In the genomic region with DNA sequence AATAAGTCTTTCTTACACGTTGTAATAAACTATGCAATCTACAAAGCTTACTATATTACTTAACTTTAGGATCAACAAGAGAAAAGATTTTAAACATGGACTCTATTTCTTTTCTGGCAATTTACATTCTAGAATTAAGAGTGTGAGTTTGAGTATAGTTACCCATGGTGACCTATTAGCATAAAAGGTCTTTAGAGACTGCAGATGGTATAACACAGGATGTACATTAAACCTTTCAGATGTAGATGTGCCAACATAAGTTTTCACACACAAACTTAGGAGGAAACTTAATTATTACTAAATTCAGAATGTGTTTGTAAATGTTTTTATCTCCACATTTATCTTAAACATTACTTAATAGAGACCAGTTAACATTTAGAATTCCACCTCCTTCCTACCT, we compare ENCODE assay signal across 26 cellular contexts. TPM values are rescaled to one million over a fixed set of nuclear protein-coding genes. Genes with fewer than 3 reads are reported as not detected.
"Had no signal": no experiment of that assay in that cellular context is flagged by ENCODE, and none has a peak within 500 bp of the region (broad histone marks: within the 10 kb centered on the region; RNA-seq: fewer than 3 reads in every experiment).

No MANE protein-coding gene starts in this region.

- H3K4me3 Mint-ChIP-seq: mesothelial cell of epicardium; naive B cell; natural killer cell; nephron progenitor cell; neural progenitor cell; stimulated activated memory B cell treated with anti-CD40 and anti-IgM and Interleukin-4, amounts not matched to agents 10 μg/mL and 1 μg/mL and 100 μg/mL, for 72 hours; stimulated activated naive CD8-positive, alpha-beta T cell treated with anti-CD3 and anti-CD28 coated beads, Interleukin-15, amount 100 ng/mL, for 72 hours; type B pancreatic cell had no signal

- H3K36me3 Mint-ChIP-seq: mesothelial cell of epicardium; naive B cell; neural progenitor cell; stimulated activated memory B cell treated with anti-CD40 and anti-IgM and Interleukin-4, amounts not matched to agents 10 μg/mL and 1 μg/mL and 100 μg/mL, for 72 hours; type B pancreatic cell had no signal

- H3K9me3 Mint-ChIP-seq: mesothelial cell of epicardium; naive B cell; nephron progenitor cell; neural progenitor cell; stimulated activated memory B cell treated with anti-CD40 and anti-IgM and Interleukin-4, amounts not matched to agents 10 μg/mL and 1 μg/mL and 100 μg/mL, for 72 hours; stimulated activated naive CD8-positive, alpha-beta T cell treated with anti-CD3 and anti-CD28 coated beads, Interleukin-15, amount 100 ng/mL, for 72 hours; type B pancreatic cell had no signal

- ATAC-seq: natural killer cell; right lobe of liver; stimulated activated memory B cell treated with anti-CD40 and anti-IgM and Interleukin-4, amounts not matched to agents 10 μg/mL and 1 μg/mL and 100 μg/mL, for 72 hours; stimulated activated naive CD8-positive, alpha-beta T cell treated with anti-CD3 and anti-CD28 coated beads, Interleukin-15, amount 100 ng/mL, for 72 hours had no signal

- H3K9me3 ChIP-seq: left ventricle myocardium inferior, neutrophil, right atrium auricular region, right lobe of liver, tibial nerve, uterus had no signal

- H3K27me3 Mint-ChIP-seq: naive B cell; stimulated activated memory B cell treated with anti-CD40 and anti-IgM and Interleukin-4, amounts not matched to agents 10 μg/mL and 1 μg/mL and 100 μg/mL, for 72 hours; stimulated activated naive CD8-positive, alpha-beta T cell treated with anti-CD3 and anti-CD28 coated beads, Interleukin-15, amount 100 ng/mL, for 72 hours; type B pancreatic cell had no signal

- H3K27me3 ChIP-seq: neural progenitor cell, neutrophil, right atrium auricular region, right lobe of liver, tibial nerve, uterus had no signal

- H3K27ac Mint-ChIP-seq: mesothelial cell of epicardium; naive B cell; natural killer cell; nephron progenitor cell; neural progenitor cell; stimulated activated memory B cell treated with anti-CD40 and anti-IgM and Interleukin-4, amounts not matched to agents 10 μg/mL and 1 μg/mL and 100 μg/mL, for 72 hours; stimulated activated naive CD8-positive, alpha-beta T cell treated with anti-CD3 and anti-CD28 coated beads, Interleukin-15, amount 100 ng/mL, for 72 hours; type B pancreatic cell had no signal

- H3K27ac ChIP-seq: left ventricle myocardium inferior, neutrophil, parathyroid adenoma, right atrium auricular region, right lobe of liver, tibial nerve, uterus had no signal

- DNase-seq: islet precursor cell; left ventricle myocardium inferior; mesendoderm; naive B cell; natural killer cell; nephron progenitor cell; occipital lobe; right lobe of liver; stimulated activated CD4-positive, alpha-beta T cell treated with anti-CD3 and anti-CD28 coated beads, Interleukin-1b, Interleukin-23, amount 100 ng/mL, for 48 hours; stimulated activated CD4-positive, alpha-beta T cell treated with anti-CD3 and anti-CD28 coated beads, Interleukin-2, amount 100 ng/mL, for 48 hours; stimulated activated CD4-positive, alpha-beta T cell treated with anti-CD3 and anti-CD28 coated beads, Interleukin-4, amount 100 ng/mL, for 4 hours; stimulated activated CD8-positive, alpha-beta memory T cell treated with anti-CD3 and anti-CD28 coated beads, Interleukin-4, amount 100 ng/mL, for 48 hours; stimulated activated naive CD4-positive, alpha-beta T cell treated with Interleukin-2 at 50 U/mL for 16 hours; stimulated activated naive CD8-positive, alpha-beta T cell treated with anti-CD3 and anti-CD28 coated beads, Interleukin-15, amount 100 ng/mL, for 72 hours; substantia nigra; uterus had no signal

- H3K4me1 Mint-ChIP-seq: mesothelial cell of epicardium; naive B cell; natural killer cell; nephron progenitor cell; neural progenitor cell; stimulated activated memory B cell treated with anti-CD40 and anti-IgM and Interleukin-4, amounts not matched to agents 10 μg/mL and 1 μg/mL and 100 μg/mL, for 72 hours; stimulated activated naive CD8-positive, alpha-beta T cell treated with anti-CD3 and anti-CD28 coated beads, Interleukin-15, amount 100 ng/mL, for 72 hours had no signal

RNA-seq across cellular contexts. Expression of a gene that starts 54.1 kb away (rescaled TPM):
- total RNA-seq: left ventricle myocardium inferior, mononuclear cell, natural killer cell, pulmonary artery endothelial cell had no signal
